1 cellular context compared by ENCODE assay signal in the genomic region with DNA sequence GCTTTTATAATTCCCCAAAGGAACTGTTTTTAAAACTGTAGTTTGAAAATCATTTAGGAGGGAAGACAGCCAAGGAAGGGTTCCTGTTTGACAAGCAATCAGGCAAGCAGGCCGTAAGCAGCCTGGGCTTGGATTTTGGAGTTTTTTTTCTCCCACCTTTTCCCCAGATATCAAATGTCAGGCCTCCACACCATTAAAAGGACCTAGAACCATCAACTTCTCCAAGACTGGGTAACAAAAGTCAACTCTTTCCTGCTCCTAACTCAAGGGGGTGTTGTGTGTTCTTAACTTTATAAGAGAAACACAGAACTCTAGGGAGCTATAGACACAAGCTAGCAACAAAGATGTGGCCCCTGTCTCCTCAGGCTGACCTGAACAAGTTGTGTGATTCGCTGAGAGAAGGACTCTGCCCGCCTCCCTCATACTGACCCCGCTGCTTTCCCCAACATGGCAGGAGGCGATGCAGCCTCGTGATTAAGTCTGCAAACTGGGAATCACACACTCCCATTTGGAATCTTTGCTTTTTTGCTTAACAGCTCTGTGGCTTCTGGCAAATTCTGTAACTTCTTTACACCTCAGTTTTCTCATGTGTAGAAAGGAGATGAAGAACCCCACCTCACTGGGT.
TF ChIP-seq lines count a peak whose summit lies in the region.

No MANE protein-coding gene starts in this region.

TF ChIP-seq in GM23338, 12 proteins besides CTCF, POLR2A, EP300 and RAD21 (continued from another document):
- TF ChIP-seq, protein P1, sequence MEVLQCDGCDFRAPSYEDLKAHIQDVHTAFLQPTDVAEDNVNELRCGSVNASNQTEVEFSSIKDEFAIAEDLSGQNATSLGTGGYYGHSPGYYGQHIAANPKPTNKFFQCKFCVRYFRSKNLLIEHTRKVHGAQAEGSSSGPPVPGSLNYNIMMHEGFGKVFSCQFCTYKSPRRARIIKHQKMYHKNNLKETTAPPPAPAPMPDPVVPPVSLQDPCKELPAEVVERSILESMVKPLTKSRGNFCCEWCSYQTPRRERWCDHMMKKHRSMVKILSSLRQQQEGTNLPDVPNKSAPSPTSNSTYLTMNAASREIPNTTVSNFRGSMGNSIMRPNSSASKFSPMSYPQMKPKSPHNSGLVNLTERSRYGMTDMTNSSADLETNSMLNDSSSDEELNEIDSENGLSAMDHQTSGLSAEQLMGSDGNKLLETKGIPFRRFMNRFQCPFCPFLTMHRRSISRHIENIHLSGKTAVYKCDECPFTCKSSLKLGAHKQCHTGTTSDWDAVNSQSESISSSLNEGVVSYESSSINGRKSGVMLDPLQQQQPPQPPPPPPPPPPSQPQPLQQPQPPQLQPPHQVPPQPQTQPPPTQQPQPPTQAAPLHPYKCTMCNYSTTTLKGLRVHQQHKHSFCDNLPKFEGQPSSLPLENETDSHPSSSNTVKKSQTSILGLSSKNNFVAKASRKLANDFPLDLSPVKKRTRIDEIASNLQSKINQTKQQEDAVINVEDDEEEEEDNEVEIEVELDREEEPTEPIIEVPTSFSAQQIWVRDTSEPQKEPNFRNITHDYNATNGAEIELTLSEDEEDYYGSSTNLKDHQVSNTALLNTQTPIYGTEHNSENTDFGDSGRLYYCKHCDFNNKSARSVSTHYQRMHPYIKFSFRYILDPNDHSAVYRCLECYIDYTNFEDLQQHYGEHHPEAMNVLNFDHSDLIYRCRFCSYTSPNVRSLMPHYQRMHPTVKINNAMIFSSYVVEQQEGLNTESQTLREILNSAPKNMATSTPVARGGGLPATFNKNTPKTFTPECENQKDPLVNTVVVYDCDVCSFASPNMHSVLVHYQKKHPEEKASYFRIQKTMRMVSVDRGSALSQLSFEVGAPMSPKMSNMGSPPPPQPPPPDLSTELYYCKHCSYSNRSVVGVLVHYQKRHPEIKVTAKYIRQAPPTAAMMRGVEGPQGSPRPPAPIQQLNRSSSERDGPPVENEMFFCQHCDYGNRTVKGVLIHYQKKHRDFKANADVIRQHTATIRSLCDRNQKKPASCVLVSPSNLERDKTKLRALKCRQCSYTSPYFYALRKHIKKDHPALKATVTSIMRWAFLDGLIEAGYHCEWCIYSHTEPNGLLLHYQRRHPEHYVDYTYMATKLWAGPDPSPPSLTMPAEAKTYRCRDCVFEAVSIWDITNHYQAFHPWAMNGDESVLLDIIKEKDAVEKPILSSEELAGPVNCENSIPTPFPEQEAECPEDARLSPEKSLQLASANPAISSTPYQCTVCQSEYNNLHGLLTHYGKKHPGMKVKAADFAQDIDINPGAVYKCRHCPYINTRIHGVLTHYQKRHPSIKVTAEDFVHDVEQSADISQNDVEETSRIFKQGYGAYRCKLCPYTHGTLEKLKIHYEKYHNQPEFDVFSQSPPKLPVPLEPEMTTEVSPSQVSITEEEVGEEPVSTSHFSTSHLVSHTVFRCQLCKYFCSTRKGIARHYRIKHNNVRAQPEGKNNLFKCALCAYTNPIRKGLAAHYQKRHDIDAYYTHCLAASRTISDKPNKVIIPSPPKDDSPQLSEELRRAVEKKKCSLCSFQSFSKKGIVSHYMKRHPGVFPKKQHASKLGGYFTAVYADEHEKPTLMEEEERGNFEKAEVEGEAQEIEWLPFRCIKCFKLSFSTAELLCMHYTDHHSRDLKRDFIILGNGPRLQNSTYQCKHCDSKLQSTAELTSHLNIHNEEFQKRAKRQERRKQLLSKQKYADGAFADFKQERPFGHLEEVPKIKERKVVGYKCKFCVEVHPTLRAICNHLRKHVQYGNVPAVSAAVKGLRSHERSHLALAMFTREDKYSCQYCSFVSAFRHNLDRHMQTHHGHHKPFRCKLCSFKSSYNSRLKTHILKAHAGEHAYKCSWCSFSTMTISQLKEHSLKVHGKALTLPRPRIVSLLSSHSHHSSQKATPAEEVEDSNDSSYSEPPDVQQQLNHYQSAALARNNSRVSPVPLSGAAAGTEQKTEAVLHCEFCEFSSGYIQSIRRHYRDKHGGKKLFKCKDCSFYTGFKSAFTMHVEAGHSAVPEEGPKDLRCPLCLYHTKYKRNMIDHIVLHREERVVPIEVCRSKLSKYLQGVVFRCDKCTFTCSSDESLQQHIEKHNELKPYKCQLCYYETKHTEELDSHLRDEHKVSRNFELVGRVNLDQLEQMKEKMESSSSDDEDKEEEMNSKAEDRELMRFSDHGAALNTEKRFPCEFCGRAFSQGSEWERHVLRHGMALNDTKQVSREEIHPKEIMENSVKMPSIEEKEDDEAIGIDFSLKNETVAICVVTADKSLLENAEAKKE (CRISPR knock-in tag; IDR thresholded peaks at IDR 0.05) = no peak
- TF ChIP-seq, protein P2, sequence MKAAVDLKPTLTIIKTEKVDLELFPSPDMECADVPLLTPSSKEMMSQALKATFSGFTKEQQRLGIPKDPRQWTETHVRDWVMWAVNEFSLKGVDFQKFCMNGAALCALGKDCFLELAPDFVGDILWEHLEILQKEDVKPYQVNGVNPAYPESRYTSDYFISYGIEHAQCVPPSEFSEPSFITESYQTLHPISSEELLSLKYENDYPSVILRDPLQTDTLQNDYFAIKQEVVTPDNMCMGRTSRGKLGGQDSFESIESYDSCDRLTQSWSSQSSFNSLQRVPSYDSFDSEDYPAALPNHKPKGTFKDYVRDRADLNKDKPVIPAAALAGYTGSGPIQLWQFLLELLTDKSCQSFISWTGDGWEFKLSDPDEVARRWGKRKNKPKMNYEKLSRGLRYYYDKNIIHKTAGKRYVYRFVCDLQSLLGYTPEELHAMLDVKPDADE (IDR thresholded peaks at IDR 0.05) = no peak
- TF ChIP-seq EZH2phosphoT487 (IDR thresholded peaks at IDR 0.05; ENCODE audit: unreplicated experiment) = no peak
- no peak for TF ChIP-seq JUNB (IDR thresholded peaks at IDR 0.05; ENCODE audit: unreplicated experiment)
- no peak for TF ChIP-seq POLR2AphosphoS5 (IDR thresholded peaks at IDR 0.05; ENCODE audit: low read depth)
- no peak for TF ChIP-seq EZH2 (IDR thresholded peaks at IDR 0.05; ENCODE audit: low read depth, unreplicated experiment)
